ENCODE assay signal across 9 cellular contexts in the genomic region with DNA sequence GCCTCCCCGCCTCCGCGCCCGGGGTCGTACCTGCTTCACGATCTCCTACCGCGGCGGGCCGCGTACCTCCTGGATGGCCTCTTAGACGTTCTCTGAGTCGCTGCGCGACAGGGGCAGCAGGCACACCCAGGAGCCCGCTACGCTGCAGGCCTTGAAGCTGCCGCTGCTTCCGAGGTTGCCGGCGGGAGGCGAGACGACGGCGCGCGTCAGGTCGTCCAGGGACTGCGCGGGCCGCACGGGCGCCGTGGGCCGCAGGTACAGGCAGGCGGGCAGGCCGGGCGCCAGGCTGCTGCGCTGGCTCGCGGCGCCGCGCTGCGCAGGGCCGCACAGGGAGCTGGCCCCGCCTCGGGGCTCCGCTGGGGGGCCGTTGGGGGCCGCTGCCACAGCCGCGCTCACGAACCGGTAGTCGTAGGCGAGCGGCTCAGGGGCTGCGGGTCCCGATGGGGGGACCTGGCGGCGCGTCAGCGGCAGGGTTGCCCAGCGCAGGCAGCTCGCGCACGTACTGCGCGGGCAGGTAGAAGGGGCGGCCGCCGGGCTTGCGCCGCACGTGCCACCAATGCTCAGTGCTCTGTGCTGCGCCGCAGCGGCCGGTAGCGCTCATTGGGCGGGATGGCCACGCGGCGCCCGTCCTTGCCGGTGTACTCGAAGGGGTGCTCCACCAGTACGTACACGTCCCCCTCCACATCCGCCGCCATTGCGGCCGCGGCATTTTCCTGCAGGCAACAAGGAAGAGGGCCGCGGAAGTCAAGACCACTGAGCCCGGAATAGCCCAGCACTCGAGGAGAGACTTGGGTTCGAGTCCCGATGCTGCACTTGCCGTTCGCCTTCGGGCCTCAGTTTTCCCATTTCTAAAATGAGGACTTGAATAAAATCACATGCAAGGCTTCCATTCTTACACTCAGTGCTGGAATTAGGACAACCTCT.
A peak's percentile ranks its signal among the peaks of the same experiment; 100 is the strongest.
DNase-seq lines count a peak whose midpoint lies in the region; ATAC-seq and TF ChIP-seq lines count a peak whose summit lies in the region.
"Had no signal": no experiment of that assay in that cellular context is flagged by ENCODE, and none has a peak within 500 bp of the region (broad histone marks: within the 10 kb centered on the region; RNA-seq: fewer than 3 reads in every experiment).

No MANE protein-coding gene starts in this region.

- peak; percentile 45 for DNase-seq in GM13976 (ENCODE audit: low spot score)
- peak; percentile 30 for DNase-seq in epithelial cell of esophagus (ENCODE audit: low read depth)
- DNase-seq in MV-4-11 (lab: John Stamatoyannopoulos, UW) = no peak
- DNase-seq in EL = no peak

- H3K27me3 ChIP-seq in OCI-LY3 (ENCODE audit: low read depth, low read length) (no peaks in the 10 kb centered on the region), neuron (ENCODE audit: insufficient read depth, low read length) (peaks cover 34% of the 10 kb centered on the region)

- H3K9ac ChIP-seq in OCI-LY3 (ENCODE audit: low read length) = no peak overlapping the region
- H3K9ac ChIP-seq: KMS-11 had no signal

- peak overlapping the region; percentile 100; the same call in 1 of the 2 replicates for H3K4me2 ChIP-seq in OCI-LY3 (ENCODE audit: low read length)

- H4K20me1 ChIP-seq in OCI-LY3 (ENCODE audit: insufficient read depth, low read length) = no peaks in the 10 kb centered on the region

- H3K36me3 ChIP-seq in OCI-LY3 (replicated peaks; ENCODE audit: low read depth, low read length) (peaks cover 3% of the 10 kb centered on the region), neuron (ENCODE audit: insufficient read depth, low read length) (peaks cover 3% of the 10 kb centered on the region)

- peaks cover 34% of the 10 kb centered on the region for H3K4me1 ChIP-seq in OCI-LY3 (ENCODE audit: low read length)
- H3K4me1 ChIP-seq in neuron (ENCODE audit: insufficient read depth, low read length) = peaks cover 15% of the 10 kb centered on the region

- in situ Hi-C loops in GM13976 (cut with MboI; ENCODE audit: low sequenced_read_pairs, unreplicated experiment) = loop anchor here (25.0 kb wide), 1 partner anchor 159 kb away; no protein-coding TSS in a partner anchor

- H2AFZ ChIP-seq in OCI-LY3 (ENCODE audit: low read depth, low read length) (no peak overlapping the region), neuron (ENCODE audit: low read depth, low read length) (peak overlapping the region; percentile 44)

- H3K79me2 ChIP-seq in OCI-LY3 (ENCODE audit: low read length) = no peaks in the 10 kb centered on the region

- no peaks in the 10 kb centered on the region for H3K9me3 ChIP-seq in OCI-LY3 (ENCODE audit: insufficient read depth, low read length)
- H3K9me3 ChIP-seq in neuron (ENCODE audit: low read length) = peaks cover 4% of the 10 kb centered on the region

- no peak for ATAC-seq in GM21447 (IDR thresholded peaks at IDR 0.05; ENCODE audit: unreplicated experiment)
- ATAC-seq in GM21717 (IDR thresholded peaks at IDR 0.05; ENCODE audit: unreplicated experiment) = no peak

- TF ChIP-seq CTCF in GM13976 (IDR thresholded peaks at IDR 0.05; ENCODE audit: borderline replicate concordance, control extremely low read depth, extremely low read depth, insufficient read depth, missing control alignments) (no peak), OCI-LY3 (IDR thresholded peaks at IDR 0.05; ENCODE audit: low read depth, low read length) (no peak), epithelial cell of esophagus (IDR thresholded peaks at IDR 0.05; ENCODE audit: insufficient read depth, low read depth, low read length, missing control alignments) (no peak)

- no peak overlapping the region for H3K27ac ChIP-seq in OCI-LY3 (ENCODE audit: low read length)
- H3K27ac ChIP-seq: KMS-11 had no signal

- H3K4me3 ChIP-seq in OCI-LY3 (ENCODE audit: low read length) = no peak overlapping the region
- H3K4me3 ChIP-seq in epithelial cell of esophagus (ENCODE audit: low read length) = no peak overlapping the region
- no peak overlapping the region for H3K4me3 ChIP-seq in neuron (ENCODE audit: low read length)

Comparison
In these comparisons a context has a peak if more than half of its experiments do, and no peak if none do; other contexts are left out.
1. DNase-seq: peak in GM13976 (single experiment) and epithelial cell of esophagus (single experiment); none in MV-4-11 (single experiment) and EL (single experiment).